Comparison of ENCODE assay signal across 10 cellular contexts in genomic region chr2:129233751-129234406, GRCh38.
A peak's percentile ranks its signal among the peaks of the same experiment; 100 is the strongest.
DNase-seq lines count a peak whose midpoint lies in the region; ATAC-seq and TF ChIP-seq lines count a peak whose summit lies in the region.
"Had no signal": no experiment of that assay in that cellular context is flagged by ENCODE, and none has a peak within 500 bp of the region (broad histone marks: within the 10 kb centered on the region; RNA-seq: fewer than 3 reads in every experiment).

No MANE protein-coding gene starts in this region.

- TF ChIP-seq CTCF in Panc1 (IDR thresholded peaks at IDR 0.05) = 0 out of 2 replicates have a peak, but pooled peaks have one; percentile 24
- peak; percentile 43 for TF ChIP-seq CTCF in smooth muscle cell (IDR thresholded peaks at IDR 0.05; ENCODE audit: borderline replicate concordance, insufficient read depth, poor library complexity, severe bottlenecking)
- peak in 1 of 5 experiments; percentile 3 for TF ChIP-seq CTCF in transverse colon (IDR thresholded peaks at IDR 0.05)

- no peak overlapping the region for H2AFZ ChIP-seq in smooth muscle cell (ENCODE audit: low read depth)

- H3K9me3 ChIP-seq in Panc1 (ENCODE audit: control insufficient read depth, insufficient read depth, low read depth, low read length) (no peaks in the 10 kb centered on the region), smooth muscle cell (replicated peaks; ENCODE audit: low read depth) (no peaks in the 10 kb centered on the region), transverse colon (no peaks in the 10 kb centered on the region)
- H3K9me3 ChIP-seq: adrenal gland had no signal

- no peaks in the 10 kb centered on the region for H3K4me1 ChIP-seq in Panc1 (ENCODE audit: control insufficient read depth, insufficient read depth, low read length)
- H3K4me1 ChIP-seq in smooth muscle cell (ENCODE audit: low read depth) = no peaks in the 10 kb centered on the region
- no peaks in the 10 kb centered on the region for H3K4me1 ChIP-seq in transverse colon
- H3K4me1 ChIP-seq: adrenal gland had no signal

- H3K4me3 ChIP-seq in Panc1 (ENCODE audit: low read depth in 2 of 2, low read length in 2 of 2) (no peak overlapping the region), smooth muscle cell (no peak overlapping the region), transverse colon (no peak overlapping the region)
- H3K4me3 ChIP-seq: adrenal gland had no signal

- H3K79me2 ChIP-seq in smooth muscle cell (ENCODE audit: low read depth) = no peaks in the 10 kb centered on the region

- DNase-seq in NCI-H2171 treated with DMSO at 0.1 percent for 48 hours (lab: John Stamatoyannopoulos, UW) (peak; percentile 16), NCI-H2171 (lab: John Stamatoyannopoulos, UW) (no peak), Panc1 (ENCODE audit: low read depth, low spot score) (no peak), left cardiac atrium (no peak), smooth muscle cell (lab: John Stamatoyannopoulos, UW; ENCODE audit: unreplicated experiment) (no peak), amniotic stem cell (lab: John Stamatoyannopoulos, UW) (no peak), transverse colon (no peak), NCI-H1048 (lab: John Stamatoyannopoulos, UW) (no peak)
- DNase-seq: activated CD4-positive, alpha-beta T cell treated with anti-CD3 and anti-CD28 coated beads for 36 hours had no signal

- POLR2A ChIA-PET in Panc1 (lab: Charles Lee) = no interaction called here

- CTCF ChIA-PET in Panc1 (lab: Charles Lee) = no interaction called here

- ATAC-seq in Panc1 = peak; percentile 80
- ATAC-seq in left cardiac atrium = peak; percentile 47 to 70
- ATAC-seq: activated CD4-positive, alpha-beta T cell treated with anti-CD3 and anti-CD28 coated beads for 36 hours had no signal

- WGBS in smooth muscle cell (ENCODE audit: low lambda C conversion rate) = 62% methylated on average over 6 of the region's 6 CpGs
- WGBS in transverse colon (ENCODE audit: low coverage in 1 of 2), 2 donors = 48 to 50% methylated on average over 3 to 6 of the region's 6 CpGs

- H3K9ac ChIP-seq in smooth muscle cell (ENCODE audit: low read depth) = no peak overlapping the region

- in situ Hi-C loops in Panc1 (cut with HindIII; ENCODE audit: low pct_unique_long_range_greater_than_20kb, low sequenced_read_pairs) (no loop called here), transverse colon (cut with MboI; ENCODE audit: low pct_ligation_motif_present in 1 of 4, low pct_unique_long_range_greater_than_20kb in 1 of 4, low sequenced_read_pairs in 3 of 4) (no loop called here)

- no peak overlapping the region for H3K27ac ChIP-seq in Panc1 (ENCODE audit: low read length)
- no peak overlapping the region for H3K27ac ChIP-seq in smooth muscle cell (ENCODE audit: low read depth)
- no peak overlapping the region for H3K27ac ChIP-seq in transverse colon
- H3K27ac ChIP-seq: adrenal gland had no signal

- no peak for TF ChIP-seq EP300 in transverse colon (IDR thresholded peaks at IDR 0.05; ENCODE audit: low read depth)

- no peak overlapping the region for H3K4me2 ChIP-seq in smooth muscle cell

- no peaks in the 10 kb centered on the region for H4K20me1 ChIP-seq in smooth muscle cell (ENCODE audit: low read depth)

- no peaks in the 10 kb centered on the region for H3K36me3 ChIP-seq in Panc1 (ENCODE audit: control insufficient read depth, insufficient read depth, low read length)
- H3K36me3 ChIP-seq in smooth muscle cell (ENCODE audit: low read depth) = no peaks in the 10 kb centered on the region
- no peaks in the 10 kb centered on the region for H3K36me3 ChIP-seq in transverse colon
- H3K36me3 ChIP-seq: adrenal gland had no signal

- H3K27me3 ChIP-seq in Panc1 (ENCODE audit: control insufficient read depth, insufficient read depth, low read length) (no peaks in the 10 kb centered on the region), smooth muscle cell (ENCODE audit: low read depth) (no peaks in the 10 kb centered on the region), transverse colon (no peaks in the 10 kb centered on the region)
- H3K27me3 ChIP-seq: adrenal gland had no signal

- no peaks in the 10 kb centered on the region for H3F3A ChIP-seq in smooth muscle cell (ENCODE audit: low read depth)

- intact Hi-C loops in Panc1 (cut with micrococcal nuclease; ENCODE audit: unreplicated experiment) (no loop called here), left cardiac atrium (cut with DNase I) (no loop called here), transverse colon (cut with DNase I; ENCODE audit: low total_unique reads) (no loop called here)

- no peak for TF ChIP-seq POLR2A in transverse colon (IDR thresholded peaks at IDR 0.05)

- no TSS peak for BruUV-seq in Panc1 (replicated peaks; lab: Mats Ljungman, UMichigan)
